In the genomic region with DNA sequence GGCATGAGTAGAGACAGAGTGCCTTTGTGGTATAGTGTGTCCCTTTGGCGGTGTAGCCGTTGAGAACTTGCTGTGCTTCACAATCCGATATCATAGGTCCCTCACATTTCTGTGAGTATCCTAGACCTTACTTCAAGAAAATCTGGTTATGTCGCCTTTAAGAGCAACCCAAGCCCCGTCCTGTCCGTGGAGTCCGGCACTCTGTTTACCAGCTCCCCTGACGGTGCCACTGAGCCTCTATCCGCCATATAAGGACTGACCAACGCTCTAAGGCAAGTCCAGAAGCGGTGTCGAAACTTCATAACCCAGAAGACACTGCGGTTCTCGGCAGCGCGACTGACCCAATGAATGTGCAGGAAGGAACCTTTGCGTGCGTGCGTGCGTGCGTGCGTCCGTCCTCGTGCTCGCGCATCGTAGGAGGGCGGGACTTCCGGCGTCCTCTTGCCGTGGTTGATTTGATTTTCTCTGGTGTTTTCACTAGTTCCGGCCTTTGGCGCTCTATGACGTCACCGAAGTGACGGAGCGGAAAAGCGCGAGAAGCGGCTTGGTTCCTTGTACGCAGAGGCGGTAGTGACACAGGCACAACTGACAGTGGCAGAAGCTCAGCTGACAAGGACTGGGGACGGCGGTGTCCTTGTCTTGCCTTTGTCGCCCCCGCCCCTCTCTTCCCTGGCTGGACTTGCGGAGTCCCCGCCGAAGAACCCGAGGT, we compare ENCODE assay signal across 1 cellular context.
A peak's percentile ranks its signal among the peaks of the same experiment; 100 is the strongest.
TF ChIP-seq lines count a peak whose summit lies in the region.

A gene (plus strand): TSS at position 555 of the 709 bp plus-strand sequence. CDS start 1,283 bp downstream, outside the sequence.
A gene (plus strand): TSS at position 555 of the 709 bp plus-strand sequence. CDS start 5,005 bp downstream, outside the sequence.

TF ChIP-seq in HepG2, 621 proteins besides CTCF, POLR2A, EP300 and RAD21 (continued from another document and continues in another):
- TF ChIP-seq, protein P1, sequence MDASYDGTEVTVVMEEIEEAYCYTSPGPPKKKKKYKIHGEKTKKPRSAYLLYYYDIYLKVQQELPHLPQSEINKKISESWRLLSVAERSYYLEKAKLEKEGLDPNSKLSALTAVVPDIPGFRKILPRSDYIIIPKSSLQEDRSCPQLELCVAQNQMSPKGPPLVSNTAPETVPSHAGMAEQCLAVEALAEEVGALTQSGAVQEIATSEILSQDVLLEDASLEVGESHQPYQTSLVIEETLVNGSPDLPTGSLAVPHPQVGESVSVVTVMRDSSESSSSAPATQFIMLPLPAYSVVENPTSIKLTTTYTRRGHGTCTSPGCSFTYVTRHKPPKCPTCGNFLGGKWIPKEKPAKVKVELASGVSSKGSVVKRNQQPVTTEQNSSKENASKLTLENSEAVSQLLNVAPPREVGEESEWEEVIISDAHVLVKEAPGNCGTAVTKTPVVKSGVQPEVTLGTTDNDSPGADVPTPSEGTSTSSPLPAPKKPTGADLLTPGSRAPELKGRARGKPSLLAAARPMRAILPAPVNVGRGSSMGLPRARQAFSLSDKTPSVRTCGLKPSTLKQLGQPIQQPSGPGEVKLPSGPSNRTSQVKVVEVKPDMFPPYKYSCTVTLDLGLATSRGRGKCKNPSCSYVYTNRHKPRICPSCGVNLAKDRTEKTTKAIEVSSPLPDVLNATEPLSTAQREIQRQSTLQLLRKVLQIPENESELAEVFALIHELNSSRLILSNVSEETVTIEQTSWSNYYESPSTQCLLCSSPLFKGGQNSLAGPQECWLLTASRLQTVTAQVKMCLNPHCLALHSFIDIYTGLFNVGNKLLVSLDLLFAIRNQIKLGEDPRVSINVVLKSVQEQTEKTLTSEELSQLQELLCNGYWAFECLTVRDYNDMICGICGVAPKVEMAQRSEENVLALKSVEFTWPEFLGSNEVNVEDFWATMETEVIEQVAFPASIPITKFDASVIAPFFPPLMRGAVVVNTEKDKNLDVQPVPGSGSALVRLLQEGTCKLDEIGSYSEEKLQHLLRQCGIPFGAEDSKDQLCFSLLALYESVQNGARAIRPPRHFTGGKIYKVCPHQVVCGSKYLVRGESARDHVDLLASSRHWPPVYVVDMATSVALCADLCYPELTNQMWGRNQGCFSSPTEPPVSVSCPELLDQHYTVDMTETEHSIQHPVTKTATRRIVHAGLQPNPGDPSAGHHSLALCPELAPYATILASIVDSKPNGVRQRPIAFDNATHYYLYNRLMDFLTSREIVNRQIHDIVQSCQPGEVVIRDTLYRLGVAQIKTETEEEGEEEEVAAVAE (CRISPR knock-in tag; IDR thresholded peaks at IDR 0.05; ENCODE audit: borderline replicate concordance), result peak; percentile 95; the same call in 1 of the 2 replicates
- TF ChIP-seq ZFP41 (CRISPR knock-in tag; IDR thresholded peaks at IDR 0.05; ENCODE audit: borderline replicate concordance) (no peak), SP5 (CRISPR knock-in tag; IDR thresholded peaks at IDR 0.05; ENCODE audit: borderline replicate concordance, low read depth) (0 out of 2 replicates have a peak, but pooled peaks have one; percentile 11), ZNF547 (CRISPR knock-in tag; IDR thresholded peaks at IDR 0.05) (peak; percentile 48), KLF15 (CRISPR knock-in tag; IDR thresholded peaks at IDR 0.05; ENCODE audit: borderline replicate concordance) (no peak), SRSF9 (IDR thresholded peaks at IDR 0.05; ENCODE audit: borderline replicate concordance, insufficient read depth, low read depth, low read length, poor library complexity, severe bottlenecking) (no peak), ZNF430 (CRISPR knock-in tag; IDR thresholded peaks at IDR 0.05) (no peak), MYC (CRISPR knock-in tag; IDR thresholded peaks at IDR 0.05; ENCODE audit: borderline replicate concordance) (peak; percentile 55; the same call in 1 of the 2 replicates), MAZ (IDR thresholded peaks at IDR 0.05; ENCODE audit: borderline replicate concordance, low read depth, low read length) (no peak), MAZ (CRISPR knock-in tag; IDR thresholded peaks at IDR 0.05; ENCODE audit: low read depth) (peak; percentile 73), ASH2L (IDR thresholded peaks at IDR 0.05; ENCODE audit: insufficient read length, low read depth, low read length) (peak; percentile 90), RXRA (CRISPR knock-in tag; IDR thresholded peaks at IDR 0.05) (0 out of 2 replicates have a peak, but pooled peaks have one; percentile 26), FOXA1 (IDR thresholded peaks at IDR 0.05) (no peak), FOXA1 (CRISPR knock-in tag; IDR thresholded peaks at IDR 0.05) (peak; percentile 51), REPIN1 (CRISPR knock-in tag; IDR thresholded peaks at IDR 0.05; ENCODE audit: borderline replicate concordance, low read depth) (no peak; the same call in 1 of the 2 replicates), TBL1XR1 (IDR thresholded peaks at IDR 0.05; ENCODE audit: borderline replicate concordance, low read length, partially characterized antibody) (peak; percentile 64), ZNF788 (CRISPR knock-in tag; IDR thresholded peaks at IDR 0.05; ENCODE audit: borderline replicate concordance) (peak; percentile 82; the same call in 1 of the 2 replicates), ZNF432 (CRISPR knock-in tag; IDR thresholded peaks at IDR 0.05; ENCODE audit: borderline replicate concordance) (no peak), KMT2B (CRISPR knock-in tag; IDR thresholded peaks at IDR 0.05) (peak; percentile 85), TMF1 (CRISPR knock-in tag; IDR thresholded peaks at IDR 0.05; ENCODE audit: low read depth) (no peak), ARNT2 (CRISPR knock-in tag; IDR thresholded peaks at IDR 0.05; ENCODE audit: low read depth) (peak; percentile 77), ADNP (CRISPR knock-in tag; IDR thresholded peaks at IDR 0.05) (no peak), KLF9 (CRISPR knock-in tag; IDR thresholded peaks at IDR 0.05; ENCODE audit: low read depth) (no peak), CREB1 (IDR thresholded peaks at IDR 0.05) (peak; percentile 100), CREB1 (CRISPR knock-in tag; IDR thresholded peaks at IDR 0.05) (peak; percentile 98), MATR3 (CRISPR knock-in tag; IDR thresholded peaks at IDR 0.05) (no peak), SMAD1 (CRISPR knock-in tag; IDR thresholded peaks at IDR 0.05; ENCODE audit: borderline replicate concordance, low read depth) (no peak), SAP130 (CRISPR knock-in tag; IDR thresholded peaks at IDR 0.05; ENCODE audit: low read depth) (peak; percentile 94)
- TF ChIP-seq, protein P2, sequence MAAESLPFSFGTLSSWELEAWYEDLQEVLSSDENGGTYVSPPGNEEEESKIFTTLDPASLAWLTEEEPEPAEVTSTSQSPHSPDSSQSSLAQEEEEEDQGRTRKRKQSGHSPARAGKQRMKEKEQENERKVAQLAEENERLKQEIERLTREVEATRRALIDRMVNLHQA (CRISPR knock-in tag; IDR thresholded peaks at IDR 0.05), result no peak
- TF ChIP-seq, protein P3, sequence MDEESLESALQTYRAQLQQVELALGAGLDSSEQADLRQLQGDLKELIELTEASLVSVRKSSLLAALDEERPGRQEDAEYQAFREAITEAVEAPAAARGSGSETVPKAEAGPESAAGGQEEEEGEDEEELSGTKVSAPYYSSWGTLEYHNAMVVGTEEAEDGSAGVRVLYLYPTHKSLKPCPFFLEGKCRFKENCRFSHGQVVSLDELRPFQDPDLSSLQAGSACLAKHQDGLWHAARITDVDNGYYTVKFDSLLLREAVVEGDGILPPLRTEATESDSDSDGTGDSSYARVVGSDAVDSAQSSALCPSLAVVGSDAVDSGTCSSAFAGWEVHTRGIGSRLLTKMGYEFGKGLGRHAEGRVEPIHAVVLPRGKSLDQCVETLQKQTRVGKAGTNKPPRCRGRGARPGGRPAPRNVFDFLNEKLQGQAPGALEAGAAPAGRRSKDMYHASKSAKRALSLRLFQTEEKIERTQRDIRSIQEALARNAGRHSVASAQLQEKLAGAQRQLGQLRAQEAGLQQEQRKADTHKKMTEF (CRISPR knock-in tag; IDR thresholded peaks at IDR 0.05), result peak; percentile 79
- TF ChIP-seq, protein P4, sequence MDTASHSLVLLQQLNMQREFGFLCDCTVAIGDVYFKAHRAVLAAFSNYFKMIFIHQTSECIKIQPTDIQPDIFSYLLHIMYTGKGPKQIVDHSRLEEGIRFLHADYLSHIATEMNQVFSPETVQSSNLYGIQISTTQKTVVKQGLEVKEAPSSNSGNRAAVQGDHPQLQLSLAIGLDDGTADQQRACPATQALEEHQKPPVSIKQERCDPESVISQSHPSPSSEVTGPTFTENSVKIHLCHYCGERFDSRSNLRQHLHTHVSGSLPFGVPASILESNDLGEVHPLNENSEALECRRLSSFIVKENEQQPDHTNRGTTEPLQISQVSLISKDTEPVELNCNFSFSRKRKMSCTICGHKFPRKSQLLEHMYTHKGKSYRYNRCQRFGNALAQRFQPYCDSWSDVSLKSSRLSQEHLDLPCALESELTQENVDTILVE (CRISPR knock-in tag; IDR thresholded peaks at IDR 0.05), result peak; percentile 62
- TF ChIP-seq, protein P5, sequence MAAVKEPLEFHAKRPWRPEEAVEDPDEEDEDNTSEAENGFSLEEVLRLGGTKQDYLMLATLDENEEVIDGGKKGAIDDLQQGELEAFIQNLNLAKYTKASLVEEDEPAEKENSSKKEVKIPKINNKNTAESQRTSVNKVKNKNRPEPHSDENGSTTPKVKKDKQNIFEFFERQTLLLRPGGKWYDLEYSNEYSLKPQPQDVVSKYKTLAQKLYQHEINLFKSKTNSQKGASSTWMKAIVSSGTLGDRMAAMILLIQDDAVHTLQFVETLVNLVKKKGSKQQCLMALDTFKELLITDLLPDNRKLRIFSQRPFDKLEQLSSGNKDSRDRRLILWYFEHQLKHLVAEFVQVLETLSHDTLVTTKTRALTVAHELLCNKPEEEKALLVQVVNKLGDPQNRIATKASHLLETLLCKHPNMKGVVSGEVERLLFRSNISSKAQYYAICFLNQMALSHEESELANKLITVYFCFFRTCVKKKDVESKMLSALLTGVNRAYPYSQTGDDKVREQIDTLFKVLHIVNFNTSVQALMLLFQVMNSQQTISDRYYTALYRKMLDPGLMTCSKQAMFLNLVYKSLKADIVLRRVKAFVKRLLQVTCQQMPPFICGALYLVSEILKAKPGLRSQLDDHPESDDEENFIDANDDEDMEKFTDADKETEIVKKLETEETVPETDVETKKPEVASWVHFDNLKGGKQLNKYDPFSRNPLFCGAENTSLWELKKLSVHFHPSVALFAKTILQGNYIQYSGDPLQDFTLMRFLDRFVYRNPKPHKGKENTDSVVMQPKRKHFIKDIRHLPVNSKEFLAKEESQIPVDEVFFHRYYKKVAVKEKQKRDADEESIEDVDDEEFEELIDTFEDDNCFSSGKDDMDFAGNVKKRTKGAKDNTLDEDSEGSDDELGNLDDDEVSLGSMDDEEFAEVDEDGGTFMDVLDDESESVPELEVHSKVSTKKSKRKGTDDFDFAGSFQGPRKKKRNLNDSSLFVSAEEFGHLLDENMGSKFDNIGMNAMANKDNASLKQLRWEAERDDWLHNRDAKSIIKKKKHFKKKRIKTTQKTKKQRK (IDR thresholded peaks at IDR 0.05; ENCODE audit: low read length), result no peak
- TF ChIP-seq, protein P6, sequence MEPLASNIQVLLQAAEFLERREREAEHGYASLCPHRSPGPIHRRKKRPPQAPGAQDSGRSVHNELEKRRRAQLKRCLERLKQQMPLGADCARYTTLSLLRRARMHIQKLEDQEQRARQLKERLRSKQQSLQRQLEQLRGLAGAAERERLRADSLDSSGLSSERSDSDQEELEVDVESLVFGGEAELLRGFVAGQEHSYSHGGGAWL (CRISPR knock-in tag; IDR thresholded peaks at IDR 0.05), result 0 out of 2 replicates have a peak, but pooled peaks have one; percentile 38
- TF ChIP-seq, protein P7, sequence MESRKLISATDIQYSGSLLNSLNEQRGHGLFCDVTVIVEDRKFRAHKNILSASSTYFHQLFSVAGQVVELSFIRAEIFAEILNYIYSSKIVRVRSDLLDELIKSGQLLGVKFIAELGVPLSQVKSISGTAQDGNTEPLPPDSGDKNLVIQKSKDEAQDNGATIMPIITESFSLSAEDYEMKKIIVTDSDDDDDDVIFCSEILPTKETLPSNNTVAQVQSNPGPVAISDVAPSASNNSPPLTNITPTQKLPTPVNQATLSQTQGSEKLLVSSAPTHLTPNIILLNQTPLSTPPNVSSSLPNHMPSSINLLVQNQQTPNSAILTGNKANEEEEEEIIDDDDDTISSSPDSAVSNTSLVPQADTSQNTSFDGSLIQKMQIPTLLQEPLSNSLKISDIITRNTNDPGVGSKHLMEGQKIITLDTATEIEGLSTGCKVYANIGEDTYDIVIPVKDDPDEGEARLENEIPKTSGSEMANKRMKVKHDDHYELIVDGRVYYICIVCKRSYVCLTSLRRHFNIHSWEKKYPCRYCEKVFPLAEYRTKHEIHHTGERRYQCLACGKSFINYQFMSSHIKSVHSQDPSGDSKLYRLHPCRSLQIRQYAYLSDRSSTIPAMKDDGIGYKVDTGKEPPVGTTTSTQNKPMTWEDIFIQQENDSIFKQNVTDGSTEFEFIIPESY (CRISPR knock-in tag; IDR thresholded peaks at IDR 0.05), result no peak
- TF ChIP-seq, protein P8, sequence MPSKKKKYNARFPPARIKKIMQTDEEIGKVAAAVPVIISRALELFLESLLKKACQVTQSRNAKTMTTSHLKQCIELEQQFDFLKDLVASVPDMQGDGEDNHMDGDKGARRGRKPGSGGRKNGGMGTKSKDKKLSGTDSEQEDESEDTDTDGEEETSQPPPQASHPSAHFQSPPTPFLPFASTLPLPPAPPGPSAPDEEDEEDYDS (CRISPR knock-in tag; IDR thresholded peaks at IDR 0.05), result peak; percentile 75
- TF ChIP-seq, protein P9, sequence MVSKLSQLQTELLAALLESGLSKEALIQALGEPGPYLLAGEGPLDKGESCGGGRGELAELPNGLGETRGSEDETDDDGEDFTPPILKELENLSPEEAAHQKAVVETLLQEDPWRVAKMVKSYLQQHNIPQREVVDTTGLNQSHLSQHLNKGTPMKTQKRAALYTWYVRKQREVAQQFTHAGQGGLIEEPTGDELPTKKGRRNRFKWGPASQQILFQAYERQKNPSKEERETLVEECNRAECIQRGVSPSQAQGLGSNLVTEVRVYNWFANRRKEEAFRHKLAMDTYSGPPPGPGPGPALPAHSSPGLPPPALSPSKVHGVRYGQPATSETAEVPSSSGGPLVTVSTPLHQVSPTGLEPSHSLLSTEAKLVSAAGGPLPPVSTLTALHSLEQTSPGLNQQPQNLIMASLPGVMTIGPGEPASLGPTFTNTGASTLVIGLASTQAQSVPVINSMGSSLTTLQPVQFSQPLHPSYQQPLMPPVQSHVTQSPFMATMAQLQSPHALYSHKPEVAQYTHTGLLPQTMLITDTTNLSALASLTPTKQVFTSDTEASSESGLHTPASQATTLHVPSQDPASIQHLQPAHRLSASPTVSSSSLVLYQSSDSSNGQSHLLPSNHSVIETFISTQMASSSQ (IDR thresholded peaks at IDR 0.05; ENCODE audit: low read depth), result no peak
- TF ChIP-seq, protein P9 (CRISPR knock-in tag; IDR thresholded peaks at IDR 0.05; ENCODE audit: borderline replicate concordance), result peak; percentile 64; the same call in 1 of the 2 replicates
